Comparison of ENCODE assay signal across 8 cellular contexts in genomic region chr20:6765469-6766058, GRCh38. TPM values are rescaled to one million over a fixed set of nuclear protein-coding genes. Genes with fewer than 3 reads are reported as not detected.
DNase-seq lines count a peak whose midpoint lies in the region; ATAC-seq, FAIRE-seq and TF ChIP-seq lines count a peak whose summit lies in the region.

No MANE protein-coding gene starts in this region.

- DNase-seq in NCI-H2081 treated with DMSO at 0.1 percent for 48 hours (lab: John Stamatoyannopoulos, UW) (peak; percentile 32), adrenal gland (peak in 1 of 7 donors; percentile 19), kidney tubule cell (ENCODE audit: low spot score) (peak; percentile 75)

- no peaks in the 10 kb centered on the region for H3K9me3 ChIP-seq in adrenal gland (replicated peaks in 1 of 3)

- TF ChIP-seq POLR2A in adrenal gland (IDR thresholded peaks at IDR 0.05): no peak

- H3K27ac ChIP-seq in adrenal gland: no peak overlapping the region

- H3K4me1 ChIP-seq in adrenal gland (replicated peaks in 1 of 2): peaks cover 0 to 10% of the 10 kb centered on the region in 2 donors

- ATAC-seq in HG02981 (IDR thresholded peaks at IDR 0.05; ENCODE audit: unreplicated experiment) (no peak), HG02884 (IDR thresholded peaks at IDR 0.05; ENCODE audit: unreplicated experiment) (no peak), HG03108 (IDR thresholded peaks at IDR 0.05; ENCODE audit: unreplicated experiment) (no peak)

- WGBS in adrenal gland, 4 donors: 10 to 12% (median 11%) methylated on average over 6 of the region's 6 CpGs

- H3K4me3 ChIP-seq in adrenal gland: no peak overlapping the region

- H3K27me3 ChIP-seq in adrenal gland: peaks cover 8% of the 10 kb centered on the region

- TF ChIP-seq CTCF in GM12874 (IDR thresholded peaks at IDR 0.05; ENCODE audit: insufficient read depth, low read depth, low read length): peak; percentile 28; the same call in 1 of the 2 replicates
- TF ChIP-seq CTCF in adrenal gland (IDR thresholded peaks at IDR 0.05): peak; percentile 41 to 66 (median 56)

- intact Hi-C loops in adrenal gland (cut with DNase I): loop anchor here in 1 of 2 donors (10.0 kb wide), 1 partner anchor 131 kb away; no protein-coding TSS in a partner anchor

- FAIRE-seq in A204.1 (lab: Jason Lieb, UNC): peak; percentile 83

- H3K36me3 ChIP-seq in adrenal gland (replicated peaks in 1 of 2): no peaks in the 10 kb centered on the region

RNA-seq across cellular contexts. Expression of gene BMP2, which starts 1.9 kb away (rescaled TPM):
- 1 to 10 TPM; 1.8 to 5.6 (median 2.6) TPM for total RNA-seq in adrenal gland
- 1 to 10 TPM in 2 of 3 donors, under 1 TPM in 1; 0.80 to 1.9 (median 1.0) TPM for polyA plus RNA-seq in adrenal gland
